ENCODE assay signal across 19 cellular contexts in the genomic region with DNA sequence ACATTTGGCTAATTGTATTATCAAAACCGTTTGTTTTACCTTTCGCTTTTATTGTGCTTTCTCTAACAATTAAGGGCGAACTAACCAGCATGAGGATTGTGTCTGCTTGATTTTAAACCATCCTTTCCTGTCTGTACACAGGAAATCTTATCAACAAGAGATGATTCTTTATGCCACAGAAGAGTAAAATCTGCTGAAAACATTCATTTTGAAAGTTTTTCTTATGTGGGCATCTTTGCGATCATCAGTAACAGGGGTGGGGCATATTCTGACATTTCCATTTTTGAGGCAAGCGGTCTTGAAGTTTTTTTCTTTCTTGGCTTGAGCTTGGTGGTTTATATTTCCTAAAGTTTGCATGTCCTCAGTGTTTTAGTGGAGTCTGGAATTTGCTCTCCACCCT. TPM values are rescaled to one million over a fixed set of nuclear protein-coding genes. Genes with fewer than 3 reads are reported as not detected.
DNase-seq lines count a peak whose midpoint lies in the region; ATAC-seq, FAIRE-seq and TF ChIP-seq lines count a peak whose summit lies in the region.
"Had no signal": no experiment of that assay in that cellular context is flagged by ENCODE, and none has a peak within 500 bp of the region (broad histone marks: within the 10 kb centered on the region; RNA-seq: fewer than 3 reads in every experiment).

No MANE protein-coding gene starts in this region.

- FAIRE-seq in GM19239 (lab: Jason Lieb, UNC): peak; percentile 89

- intact Hi-C loops in CD4-positive, alpha-beta T cell (cut with DNase I, micrococcal nuclease): no loop called here
- intact Hi-C loops in activated T-helper 1 cell treated with anti-CD3 and anti-CD28 coated beads, Interleukin-12 subunit alpha, Interleukin-12 subunit beta, Interleukin-2, Interleukin-4 antibody, amounts not matched to agents 30 ng/mL and 10 ng/mL and 1 ng/mL, durations not matched to agents 14 hours and 24 hours and 36 hours (cut with micrococcal nuclease): loop anchor here (1.0 kb wide), 3 partner anchors 8 to 33 kb away; no protein-coding TSS in a partner anchor

- H3K4me1 ChIP-seq in mesenchymal stem cell (ENCODE audit: control insufficient read depth, insufficient read depth, low read depth, low read length): no peaks in the 10 kb centered on the region
- H3K4me1 ChIP-seq: BE2C had no signal

- peaks cover 19% of the 10 kb centered on the region for H3K79me1 ChIP-seq in mesenchymal stem cell (replicated peaks; ENCODE audit: low read length, poor library complexity, severe bottlenecking)

- no peaks in the 10 kb centered on the region for H3K9me3 ChIP-seq in CD4-positive, alpha-beta T cell (ENCODE audit: control insufficient read depth, low read length)
- H3K9me3 ChIP-seq in mesenchymal stem cell (ENCODE audit: control insufficient read depth, low read length): no peaks in the 10 kb centered on the region
- H3K9me3 ChIP-seq: BE2C, neutrophil, suprapubic skin had no signal

- peaks cover 0 to 25% of the 10 kb centered on the region in 2 experiments for H3K36me3 ChIP-seq in mesenchymal stem cell (ENCODE audit: control insufficient read depth in 1 of 2, insufficient read depth in 2 of 2, low read depth in 1 of 2, low read length in 2 of 2)
- H3K36me3 ChIP-seq: BE2C, suprapubic skin had no signal

- no peak overlapping the region for H2BK5ac ChIP-seq in mesenchymal stem cell (ENCODE audit: low read depth, low read length, poor library complexity, severe bottlenecking)

- TF ChIP-seq CTCF in CD4-positive, alpha-beta T cell (IDR thresholded peaks at IDR 0.05): no peak

- H2BK120ac ChIP-seq in mesenchymal stem cell (ENCODE audit: low read depth, low read length): no peak overlapping the region

- DNase-seq in CD4-positive, alpha-beta T cell: no peak
- DNase-seq in GM19239 (ENCODE audit: insufficient read length, low spot score): no peak
- DNase-seq in activated T-helper 1 cell treated with anti-CD3 and anti-CD28 coated beads, Interleukin-12 subunit alpha, Interleukin-12 subunit beta, Interleukin-2, Interleukin-4 antibody, amounts not matched to agents 30 ng/mL and 10 ng/mL and 1 ng/mL, durations not matched to agents 14 hours and 24 hours and 36 hours (ENCODE audit: low spot score): no peak
- peak; percentile 31 for DNase-seq in mesenchymal stem cell
- no peak for DNase-seq in epidermal melanocyte (ENCODE audit: insufficient read length, low spot score)
- no peak for DNase-seq in stimulated activated CD4-positive, alpha-beta T cell treated with anti-CD3 and anti-CD28 coated beads, Interleukin-1b, Interleukin-23, amount 100 ng/mL, for 48 hours
- DNase-seq in ecto neural progenitor cell (ENCODE audit: low spot score): no peak
- DNase-seq: amniotic stem cell; BE2C; mesendoderm; NCI-H1694; NCI-H510A; stimulated activated CD4-positive, alpha-beta T cell treated with anti-CD3 and anti-CD28 coated beads, Interleukin-15, amount 100 ng/mL, for 24 hours had no signal

- WGBS in mesenchymal stem cell: 86% methylated on average over 4 of the region's 5 CpGs

- H2AK5ac ChIP-seq in mesenchymal stem cell (ENCODE audit: low read length, severe bottlenecking): no peak overlapping the region

- H3K9ac ChIP-seq in mesenchymal stem cell (ENCODE audit: low read length): no peak overlapping the region

- H3K4me2 ChIP-seq in mesenchymal stem cell (ENCODE audit: low read length, poor library complexity, severe bottlenecking): no peak overlapping the region

- no peak overlapping the region for H3K18ac ChIP-seq in mesenchymal stem cell (ENCODE audit: low read depth in 1 of 2, low read length in 2 of 2)

- no peak overlapping the region for H3K23ac ChIP-seq in mesenchymal stem cell (ENCODE audit: low read length in 2 of 2)

- H4K91ac ChIP-seq in mesenchymal stem cell (ENCODE audit: low read length): no peak overlapping the region

- POLR2A ChIA-PET in CD4-positive, alpha-beta T cell (lab: Charles Lee): interaction anchor here (1.1 to 5.5 kb wide), 4 partner anchors 8 to 299 kb away, joined by 3 to 34 read pairs (median 6); a partner anchor contains a TSS

- H3K27me3 ChIP-seq in CD4-positive, alpha-beta T cell (ENCODE audit: control insufficient read depth, insufficient read depth, low read length): no peaks in the 10 kb centered on the region
- H3K27me3 ChIP-seq in mesenchymal stem cell (ENCODE audit: control insufficient read depth in 1 of 2, insufficient read depth in 1 of 2, low read length in 2 of 2): no peaks in the 10 kb centered on the region
- H3K27me3 ChIP-seq: BE2C, neutrophil, suprapubic skin had no signal

- H3K27ac Mint-ChIP-seq in CD4-positive, alpha-beta T cell: peak overlapping the region; percentile 85
- H3K27ac Mint-ChIP-seq in activated T-helper 1 cell treated with anti-CD3 and anti-CD28 coated beads, Interleukin-12 subunit alpha, Interleukin-12 subunit beta, Interleukin-2, Interleukin-4 antibody, amounts not matched to agents 30 ng/mL and 10 ng/mL and 1 ng/mL, durations not matched to agents 14 hours and 24 hours and 36 hours: peak overlapping the region; percentile 66
- H3K27ac Mint-ChIP-seq: GM23338 had no signal

- CTCF ChIA-PET in CD4-positive, alpha-beta T cell (lab: Charles Lee): interaction anchor here (0.9 kb wide), 1 partner anchor 13 kb away, joined by 4 read pairs; no protein-coding TSS in a partner anchor

- H2BK12ac ChIP-seq in mesenchymal stem cell (ENCODE audit: low read length in 2 of 2): no peak overlapping the region

- peak overlapping the region; percentile 74 for H3K4me3 Mint-ChIP-seq in CD4-positive, alpha-beta T cell
- peak overlapping the region; percentile 69 for H3K4me3 Mint-ChIP-seq in activated T-helper 1 cell treated with anti-CD3 and anti-CD28 coated beads, Interleukin-12 subunit alpha, Interleukin-12 subunit beta, Interleukin-2, Interleukin-4 antibody, amounts not matched to agents 30 ng/mL and 10 ng/mL and 1 ng/mL, durations not matched to agents 14 hours and 24 hours and 36 hours
- H3K4me3 Mint-ChIP-seq: GM23338 had no signal

- H3K9me3 Mint-ChIP-seq in CD4-positive, alpha-beta T cell: no peaks in the 10 kb centered on the region
- H3K9me3 Mint-ChIP-seq in activated T-helper 1 cell treated with anti-CD3 and anti-CD28 coated beads, Interleukin-12 subunit alpha, Interleukin-12 subunit beta, Interleukin-2, Interleukin-4 antibody, amounts not matched to agents 30 ng/mL and 10 ng/mL and 1 ng/mL, durations not matched to agents 14 hours and 24 hours and 36 hours: no peaks in the 10 kb centered on the region
- H3K9me3 Mint-ChIP-seq: GM23338 had no signal

- peaks cover 91% of the 10 kb centered on the region for H3K4me1 Mint-ChIP-seq in CD4-positive, alpha-beta T cell (ENCODE audit: low read depth)
- H3K4me1 Mint-ChIP-seq in activated T-helper 1 cell treated with anti-CD3 and anti-CD28 coated beads, Interleukin-12 subunit alpha, Interleukin-12 subunit beta, Interleukin-2, Interleukin-4 antibody, amounts not matched to agents 30 ng/mL and 10 ng/mL and 1 ng/mL, durations not matched to agents 14 hours and 24 hours and 36 hours (ENCODE audit: low read depth): peaks cover 77% of the 10 kb centered on the region

- H2AFZ ChIP-seq in mesenchymal stem cell (ENCODE audit: low read depth, low read length): no peak overlapping the region
- H2AFZ ChIP-seq: GM23338 had no signal

- no peak overlapping the region for H4K8ac ChIP-seq in mesenchymal stem cell (ENCODE audit: low read length)

- peaks cover 66% of the 10 kb centered on the region for H3K36me3 Mint-ChIP-seq in CD4-positive, alpha-beta T cell (ENCODE audit: low read depth)
- H3K36me3 Mint-ChIP-seq in activated T-helper 1 cell treated with anti-CD3 and anti-CD28 coated beads, Interleukin-12 subunit alpha, Interleukin-12 subunit beta, Interleukin-2, Interleukin-4 antibody, amounts not matched to agents 30 ng/mL and 10 ng/mL and 1 ng/mL, durations not matched to agents 14 hours and 24 hours and 36 hours (ENCODE audit: low read depth): peaks cover 45% of the 10 kb centered on the region

- H3K4ac ChIP-seq in mesenchymal stem cell (ENCODE audit: low read depth in 1 of 2, low read length in 2 of 2): peak overlapping the region in 1 of 2 experiments; percentile 15

- no peak overlapping the region for H3K14ac ChIP-seq in mesenchymal stem cell (ENCODE audit: low read length in 2 of 2)

- peak overlapping the region; percentile 42 for H3K27ac ChIP-seq in CD4-positive, alpha-beta T cell (ENCODE audit: low read depth, low read length)
- no peak overlapping the region for H3K27ac ChIP-seq in mesenchymal stem cell (ENCODE audit: low read length, poor library complexity, severe bottlenecking)
- H3K27ac ChIP-seq: epithelial cell of prostate, neutrophil, SK-N-MC, suprapubic skin had no signal

- peak; percentile 64 for ATAC-seq in CD4-positive, alpha-beta T cell (ENCODE audit: poor library complexity)
- ATAC-seq in HG03565 (IDR thresholded peaks at IDR 0.05; ENCODE audit: unreplicated experiment): no peak
- ATAC-seq: GM23338 had no signal

- no peaks in the 10 kb centered on the region for H3K27me3 Mint-ChIP-seq in CD4-positive, alpha-beta T cell
- H3K27me3 Mint-ChIP-seq in activated T-helper 1 cell treated with anti-CD3 and anti-CD28 coated beads, Interleukin-12 subunit alpha, Interleukin-12 subunit beta, Interleukin-2, Interleukin-4 antibody, amounts not matched to agents 30 ng/mL and 10 ng/mL and 1 ng/mL, durations not matched to agents 14 hours and 24 hours and 36 hours (ENCODE audit: insufficient read depth): no peaks in the 10 kb centered on the region

- H3K4me3 ChIP-seq in mesenchymal stem cell (ENCODE audit: insufficient read depth in 1 of 2, low read depth in 1 of 2, low read length in 2 of 2): no peak overlapping the region
- H3K4me3 ChIP-seq: GM23338, SK-N-MC, suprapubic skin had no signal

- no peak overlapping the region for H2BK15ac ChIP-seq in mesenchymal stem cell (ENCODE audit: low read depth, poor library complexity, severe bottlenecking)

RNA-seq across cellular contexts. Expression of a gene that starts 26.5 kb away (rescaled TPM):
- total RNA-seq in CD4-positive, alpha-beta T cell: 100 to 1,000 TPM; 134 TPM
- 139 and 145 TPM in 2 replicates for total RNA-seq in activated T-helper 1 cell treated with anti-CD3 and anti-CD28 coated beads, Interleukin-12 subunit alpha, Interleukin-12 subunit beta, Interleukin-2, Interleukin-4 antibody, amounts not matched to agents 30 ng/mL and 10 ng/mL and 1 ng/mL, durations not matched to agents 14 hours and 24 hours and 36 hours
- polyA plus RNA-seq in mesenchymal stem cell (2013, experiment 1 of 2): 15.1 TPM
- 15.8 TPM for polyA plus RNA-seq in mesenchymal stem cell (2013, experiment 2 of 2)
